Comparison of ENCODE assay signal across 9 cellular contexts in genomic region chr16:10946308-10946707, GRCh38. TPM values are rescaled to one million over a fixed set of nuclear protein-coding genes. Genes with fewer than 3 reads are reported as not detected.
DNase-seq lines count a peak whose midpoint lies in the region; ATAC-seq and TF ChIP-seq lines count a peak whose summit lies in the region.
"Had no signal": no experiment of that assay in that cellular context is flagged by ENCODE, and none has a peak within 500 bp of the region (broad histone marks: within the 10 kb centered on the region; RNA-seq: fewer than 3 reads in every experiment).

No MANE protein-coding gene starts in this region.

- H3K9me3 Mint-ChIP-seq in CD4-positive, alpha-beta T cell = no peaks in the 10 kb centered on the region
- H3K9me3 Mint-ChIP-seq in effector memory CD8-positive, alpha-beta T cell = no peaks in the 10 kb centered on the region
- H3K9me3 Mint-ChIP-seq in nephron = no peaks in the 10 kb centered on the region

- POLR2A ChIA-PET in CD4-positive, alpha-beta T cell (lab: Charles Lee) = interaction anchor here (1.0 to 4.3 kb wide), 3 partner anchors 310 to 969 kb away, joined by 4 to 19 read pairs (median 5); partner anchors contain the start of genes GSPT1 and SOCS1

- H3K27ac Mint-ChIP-seq in CD4-positive, alpha-beta T cell = peak overlapping the region; percentile 76
- H3K27ac Mint-ChIP-seq in effector memory CD8-positive, alpha-beta T cell = no peak overlapping the region
- peak overlapping the region; percentile 34 to 78 (median 72) for H3K27ac Mint-ChIP-seq in nephron

- peaks cover 67% of the 10 kb centered on the region for H3K4me1 ChIP-seq in HUES6 (ENCODE audit: control insufficient read depth, insufficient read depth, low read length)
- H3K4me1 ChIP-seq in gastroesophageal sphincter = peaks cover 4 to 56% (median 24%) of the 10 kb centered on the region in 3 donors

- no peak overlapping the region for H3K27ac ChIP-seq in CD4-positive, alpha-beta T cell (ENCODE audit: low read depth, low read length)
- H3K27ac ChIP-seq in HUES6 (ENCODE audit: low read depth, low read length) (no peak overlapping the region), gastroesophageal sphincter (no peak overlapping the region), caudate nucleus (ENCODE audit: low read depth, low read length) (no peak overlapping the region)

- TF ChIP-seq CTCF in CD4-positive, alpha-beta T cell (IDR thresholded peaks at IDR 0.05) = no peak
- no peak for TF ChIP-seq CTCF in nephron (IDR thresholded peaks at IDR 0.05; ENCODE audit: unreplicated experiment in 3 of 3)
- TF ChIP-seq CTCF in gastroesophageal sphincter (IDR thresholded peaks at IDR 0.05) = no peak

- H3K9me3 ChIP-seq in CD4-positive, alpha-beta T cell (ENCODE audit: control insufficient read depth, low read length) = no peaks in the 10 kb centered on the region
- H3K9me3 ChIP-seq in HUES6 (ENCODE audit: control insufficient read depth, insufficient read depth, low read depth, low read length) (no peaks in the 10 kb centered on the region), gastroesophageal sphincter (no peaks in the 10 kb centered on the region)

- H3K36me3 ChIP-seq in HUES6 (ENCODE audit: control insufficient read depth, insufficient read depth, low read length) (no peaks in the 10 kb centered on the region), gastroesophageal sphincter (no peaks in the 10 kb centered on the region)

- H3K36me3 Mint-ChIP-seq in CD4-positive, alpha-beta T cell (ENCODE audit: low read depth) = peaks cover 6% of the 10 kb centered on the region
- peaks cover 5% of the 10 kb centered on the region for H3K36me3 Mint-ChIP-seq in effector memory CD8-positive, alpha-beta T cell (ENCODE audit: insufficient read depth)
- H3K36me3 Mint-ChIP-seq in nephron (ENCODE audit: low read depth) = no peaks in the 10 kb centered on the region

- H3K4me1 Mint-ChIP-seq in CD4-positive, alpha-beta T cell (ENCODE audit: low read depth) = peaks cover 69% of the 10 kb centered on the region
- peaks cover 45 to 52% of the 10 kb centered on the region in 2 donors for H3K4me1 Mint-ChIP-seq in effector memory CD8-positive, alpha-beta T cell (ENCODE audit: low read depth in 2 of 2)
- peaks cover 62% of the 10 kb centered on the region for H3K4me1 Mint-ChIP-seq in nephron

- H3K4me3 Mint-ChIP-seq in CD4-positive, alpha-beta T cell = peak overlapping the region; percentile 96
- peak overlapping the region; percentile 37 to 84 for H3K4me3 Mint-ChIP-seq in effector memory CD8-positive, alpha-beta T cell
- H3K4me3 Mint-ChIP-seq in nephron = peak overlapping the region; percentile 84 to 87 (median 86)

- CTCF ChIA-PET in CD4-positive, alpha-beta T cell (lab: Charles Lee) = no interaction called here

- WGBS in gastroesophageal sphincter (ENCODE audit: low coverage in 1 of 2), 2 donors = 21 to 37% methylated on average over 4 to 5 of the region's 5 CpGs

- TF ChIP-seq EP300 in gastroesophageal sphincter (IDR thresholded peaks at IDR 0.05) = no peak

- H3K27me3 Mint-ChIP-seq in CD4-positive, alpha-beta T cell = no peaks in the 10 kb centered on the region
- H3K27me3 Mint-ChIP-seq in effector memory CD8-positive, alpha-beta T cell = no peaks in the 10 kb centered on the region
- H3K27me3 Mint-ChIP-seq in nephron (ENCODE audit: low read depth) = no peaks in the 10 kb centered on the region

- H3K27me3 ChIP-seq in CD4-positive, alpha-beta T cell (ENCODE audit: control insufficient read depth, insufficient read depth, low read length) = no peaks in the 10 kb centered on the region
- no peaks in the 10 kb centered on the region; the same call in 1 of the 2 replicates for H3K27me3 ChIP-seq in HUES6 (ENCODE audit: control insufficient read depth, insufficient read depth, low read length)
- H3K27me3 ChIP-seq in gastroesophageal sphincter = no peaks in the 10 kb centered on the region

- peak overlapping the region; percentile 14 for H3K9ac ChIP-seq in HUES6 (ENCODE audit: low read length)

- ATAC-seq in CD4-positive, alpha-beta T cell (ENCODE audit: poor library complexity) = no peak
- ATAC-seq in effector memory CD8-positive, alpha-beta T cell (replicated peaks) = no peak
- ATAC-seq in gastroesophageal sphincter = no peak

- intact Hi-C loops in CD4-positive, alpha-beta T cell (cut with DNase I, micrococcal nuclease) = loop anchor here in 1 of 2 experiments (10.0 kb wide), 2 partner anchors 202 to 1138 kb away; partner anchors contain the start of gene NUBP1

- DNase-seq in CD4-positive, alpha-beta T cell = no peak
- DNase-seq in effector memory CD8-positive, alpha-beta T cell = no peak
- DNase-seq in hippocampal formation (lab: John Stamatoyannopoulos, UW) = no peak
- DNase-seq in NOMO-1 treated with DMSO at 0.1 percent for 48 hours (lab: John Stamatoyannopoulos, UW; ENCODE audit: unreplicated experiment) = no peak
- DNase-seq in caudate nucleus (lab: John Stamatoyannopoulos, UW) = no peak
- DNase-seq: stimulated activated CD4-positive, alpha-beta T cell treated with anti-CD3 and anti-CD28 coated beads, Interleukin-4, amount 100 ng/mL, for 24 hours had no signal

- peak overlapping the region; percentile 91 for H3K4me3 ChIP-seq in HUES6 (ENCODE audit: low read depth, low read length)
- H3K4me3 ChIP-seq in gastroesophageal sphincter = no peak overlapping the region

- TF ChIP-seq POLR2A in gastroesophageal sphincter (IDR thresholded peaks at IDR 0.05) = no peak

RNA-seq across cellular contexts. Expression of gene CLEC16A, which starts 1.9 kb away (rescaled TPM):
- total RNA-seq in CD4-positive, alpha-beta T cell = 10 to 100 TPM; 21.7 to 22.7 TPM
- total RNA-seq in gastroesophageal sphincter = 10 to 100 TPM; 19.9 to 38.3 (median 35.0) TPM

RNA-seq across cellular contexts. Expression of gene DEXI, which starts 4.0 kb away (rescaled TPM):
- total RNA-seq in CD4-positive, alpha-beta T cell = 1 to 10 TPM; 5.8 to 7.2 TPM
- 100 to 1,000 TPM in 2 of 4 donors, 10 to 100 TPM in 2; 79.2 to 136 (median 102) TPM for total RNA-seq in gastroesophageal sphincter

Comparison
In these comparisons a context has a peak if more than half of its experiments do, and no peak if none do; other contexts are left out.
1. H3K27ac Mint-ChIP-seq: peak in CD4-positive, alpha-beta T cell (single experiment) and nephron (3 of 3); none in effector memory CD8-positive, alpha-beta T cell (0 of 2).
2. RNA of gene DEXI, which starts 4.0 kb away (total RNA-seq): 79.2 to 136 TPM in gastroesophageal sphincter; 5.8 to 7.2 TPM in CD4-positive, alpha-beta T cell; every median in the first group is over 4 times any median in the second.
3. Peak in every context shown above with its lines, with median percentiles within 50 percentile points of each other: H3K4me3 Mint-ChIP-seq.